8 cellular contexts compared by ENCODE assay signal in genomic region chr18:57881818-57882413, GRCh38.
DNase-seq lines count a peak whose midpoint lies in the region; ATAC-seq, FAIRE-seq and TF ChIP-seq lines count a peak whose summit lies in the region.

No MANE protein-coding gene starts in this region.

- FAIRE-seq in A549 (lab: Jason Lieb, UNC): peak; percentile 32

- TF ChIP-seq POLR2A in A549 (IDR thresholded peaks at IDR 0.05; ENCODE audit: low read length) (no peak), lower leg skin (IDR thresholded peaks at IDR 0.05) (no peak)

- peaks cover 2% of the 10 kb centered on the region for H3K27me3 Mint-ChIP-seq in activated CD4-positive, alpha-beta T cell treated with anti-CD3 and anti-CD28 coated beads, Interleukin-2, amount 10 ng/mL, durations not matched to agents 24 days and 14 days

- H3K4me2 ChIP-seq in A549: peak overlapping the region; percentile 67

- intact Hi-C loops in activated CD4-positive, alpha-beta T cell treated with anti-CD3 and anti-CD28 coated beads, Interleukin-2, amount 10 ng/mL, durations not matched to agents 24 days and 14 days (cut with micrococcal nuclease): loop anchor here (5.0 kb wide), 1 partner anchor 240 kb away; no protein-coding TSS in a partner anchor
- intact Hi-C loops in lower leg skin (cut with DNase I; ENCODE audit: low total_unique reads): loop anchor here (5.0 kb wide), 1 partner anchor 160 kb away; the partner anchor contains the start of gene NEDD4L

- TF ChIP-seq RAD21 in A549 (conservative IDR thresholded peaks at IDR 0.05 in 1 of 2, IDR thresholded peaks at IDR 0.05 in 1 of 2): peak; percentile 94 to 95

- H3K9me3 Mint-ChIP-seq in activated CD4-positive, alpha-beta T cell treated with anti-CD3 and anti-CD28 coated beads, Interleukin-2, amount 10 ng/mL, durations not matched to agents 24 days and 14 days: peaks cover 6% of the 10 kb centered on the region

- no peak overlapping the region for H3K27ac Mint-ChIP-seq in activated CD4-positive, alpha-beta T cell treated with anti-CD3 and anti-CD28 coated beads, Interleukin-2, amount 10 ng/mL, durations not matched to agents 24 days and 14 days

- DNase-seq in A549 (ENCODE audit: low read depth in 1 of 2, low spot score in 1 of 2) (peak; percentile 20 to 84), NCI-H524 treated with DMSO at 0.1 percent for 48 hours (lab: John Stamatoyannopoulos, UW) (peak; percentile 20), dedifferentiated amniotic fluid mesenchymal stem cell (ENCODE audit: extremely low spot score) (peak; percentile 77), lower leg skin (ENCODE audit: low spot score in 2 of 2) (peak; percentile 39 to 89)
- DNase-seq in activated CD4-positive, alpha-beta T cell treated with anti-CD3 and anti-CD28 coated beads, Interleukin-2, amount 10 ng/mL, durations not matched to agents 24 days and 14 days: peak; percentile 82
- peak; percentile 26 for DNase-seq in stimulated activated CD8-positive, alpha-beta memory T cell treated with anti-CD3 and anti-CD28 coated beads, Interleukin-12 subunit alpha, Interleukin-12 subunit beta, amount 100 ng/mL, for 1 hour (ENCODE audit: low read depth)

- CTCF ChIA-PET in A549 (lab: Yijun Ruan, JAX): interaction anchor here (0.5 to 2.0 kb wide), 30 partner anchors 9 to 882 kb away, joined by 3 to 20 read pairs (median 4); partner anchors contain the start of gene NEDD4L

- POLR2A ChIA-PET in A549 (lab: Yijun Ruan, JAX): no interaction called here

- no peak overlapping the region for H3K4me3 ChIP-seq in A549
- H3K4me3 ChIP-seq in lower leg skin (ENCODE audit: low read depth, poor library complexity, severe bottlenecking): no peak overlapping the region

- H3K9me3 ChIP-seq in A549: peaks cover 15% of the 10 kb centered on the region; the same call in 2 of the 3 replicates

- 21% methylated on average over 9 of the region's 10 CpGs for WGBS in A549 (ENCODE audit: missing lambda C conversion rate)
- 32 to 38% methylated on average over 10 of the region's 10 CpGs for WGBS in lower leg skin, 2 donors

- TF ChIP-seq EP300 in A549 (IDR thresholded peaks at IDR 0.05): no peak

- no peak overlapping the region for H3K4me3 Mint-ChIP-seq in activated CD4-positive, alpha-beta T cell treated with anti-CD3 and anti-CD28 coated beads, Interleukin-2, amount 10 ng/mL, durations not matched to agents 24 days and 14 days

- H3K27ac ChIP-seq in A549: peak overlapping the region; percentile 67 to 77

- H3K36me3 Mint-ChIP-seq in activated CD4-positive, alpha-beta T cell treated with anti-CD3 and anti-CD28 coated beads, Interleukin-2, amount 10 ng/mL, durations not matched to agents 24 days and 14 days (ENCODE audit: low read depth): no peaks in the 10 kb centered on the region

- no peaks in the 10 kb centered on the region for H3K4me1 Mint-ChIP-seq in activated CD4-positive, alpha-beta T cell treated with anti-CD3 and anti-CD28 coated beads, Interleukin-2, amount 10 ng/mL, durations not matched to agents 24 days and 14 days

- peak; percentile 94 to 98 for ATAC-seq in A549
- ATAC-seq in GM18508 (IDR thresholded peaks at IDR 0.05; ENCODE audit: insufficient read depth, unreplicated experiment): peak; percentile 65
- peak; percentile 83 for ATAC-seq in HG03378 (IDR thresholded peaks at IDR 0.05; ENCODE audit: unreplicated experiment)

- TF ChIP-seq CTCF in A549 (IDR thresholded peaks at IDR 0.05): peak; percentile 83
- TF ChIP-seq CTCF in lower leg skin (IDR thresholded peaks at IDR 0.05): peak in 1 of 3 donors; percentile 54

- H3K4me1 ChIP-seq in A549: peaks cover 16% of the 10 kb centered on the region

TF ChIP-seq in A549, 52 proteins besides CTCF, POLR2A, EP300 and RAD21:
- TF ChIP-seq RCOR1 (IDR thresholded peaks at IDR 0.05; ENCODE audit: low read depth, low read length): no peak
- TF ChIP-seq ZC3H11A (IDR thresholded peaks at IDR 0.05): no peak
- peak; percentile 76 for TF ChIP-seq MAFK (IDR thresholded peaks at IDR 0.05; ENCODE audit: partially characterized antibody)
- TF ChIP-seq NR3C1 (IDR thresholded peaks at IDR 0.05): no peak
- no peak for TF ChIP-seq ATOH8 (CRISPR knock-in tag; IDR thresholded peaks at IDR 0.05; ENCODE audit: low read depth)
- TF ChIP-seq, protein P1, sequence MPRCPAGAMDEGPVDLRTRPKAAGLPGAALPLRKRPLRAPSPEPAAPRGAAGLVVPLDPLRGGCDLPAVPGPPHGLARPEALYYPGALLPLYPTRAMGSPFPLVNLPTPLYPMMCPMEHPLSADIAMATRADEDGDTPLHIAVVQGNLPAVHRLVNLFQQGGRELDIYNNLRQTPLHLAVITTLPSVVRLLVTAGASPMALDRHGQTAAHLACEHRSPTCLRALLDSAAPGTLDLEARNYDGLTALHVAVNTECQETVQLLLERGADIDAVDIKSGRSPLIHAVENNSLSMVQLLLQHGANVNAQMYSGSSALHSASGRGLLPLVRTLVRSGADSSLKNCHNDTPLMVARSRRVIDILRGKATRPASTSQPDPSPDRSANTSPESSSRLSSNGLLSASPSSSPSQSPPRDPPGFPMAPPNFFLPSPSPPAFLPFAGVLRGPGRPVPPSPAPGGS (IDR thresholded peaks at IDR 0.05): no peak
- TF ChIP-seq SMC3 (IDR thresholded peaks at IDR 0.05): peak; percentile 91
- no peak for TF ChIP-seq ZNF302 (CRISPR knock-in tag; IDR thresholded peaks at IDR 0.05)
- TF ChIP-seq MAX (IDR thresholded peaks at IDR 0.05): 0 out of 2 replicates have a peak, but pooled peaks have one; percentile 12
- TF ChIP-seq EHMT2 (IDR thresholded peaks at IDR 0.05; ENCODE audit: low read depth): no peak
- no peak for TF ChIP-seq HOXB13 (CRISPR knock-in tag; IDR thresholded peaks at IDR 0.05; ENCODE audit: low read depth)
- TF ChIP-seq FOXS1 (CRISPR knock-in tag; IDR thresholded peaks at IDR 0.05): no peak

Comparison
In these comparisons a context has a peak if more than half of its experiments do, and no peak if none do; other contexts are left out.
1. DNase-seq: peak in every context shown above with its lines; median percentile 82 in activated CD4-positive, alpha-beta T cell treated with anti-CD3 and anti-CD28 coated beads, Interleukin-2, amount 10 ng/mL, durations not matched to agents 24 days and 14 days; 77 in dedifferentiated amniotic fluid mesenchymal stem cell; 64 in lower leg skin; 52 in A549; 26 in stimulated activated CD8-positive, alpha-beta memory T cell treated with anti-CD3 and anti-CD28 coated beads, Interleukin-12 subunit alpha, Interleukin-12 subunit beta, amount 100 ng/mL, for 1 hour; 20 in NCI-H524 treated with DMSO at 0.1 percent for 48 hours.